1 cellular context compared by ENCODE assay signal in the genomic region with DNA sequence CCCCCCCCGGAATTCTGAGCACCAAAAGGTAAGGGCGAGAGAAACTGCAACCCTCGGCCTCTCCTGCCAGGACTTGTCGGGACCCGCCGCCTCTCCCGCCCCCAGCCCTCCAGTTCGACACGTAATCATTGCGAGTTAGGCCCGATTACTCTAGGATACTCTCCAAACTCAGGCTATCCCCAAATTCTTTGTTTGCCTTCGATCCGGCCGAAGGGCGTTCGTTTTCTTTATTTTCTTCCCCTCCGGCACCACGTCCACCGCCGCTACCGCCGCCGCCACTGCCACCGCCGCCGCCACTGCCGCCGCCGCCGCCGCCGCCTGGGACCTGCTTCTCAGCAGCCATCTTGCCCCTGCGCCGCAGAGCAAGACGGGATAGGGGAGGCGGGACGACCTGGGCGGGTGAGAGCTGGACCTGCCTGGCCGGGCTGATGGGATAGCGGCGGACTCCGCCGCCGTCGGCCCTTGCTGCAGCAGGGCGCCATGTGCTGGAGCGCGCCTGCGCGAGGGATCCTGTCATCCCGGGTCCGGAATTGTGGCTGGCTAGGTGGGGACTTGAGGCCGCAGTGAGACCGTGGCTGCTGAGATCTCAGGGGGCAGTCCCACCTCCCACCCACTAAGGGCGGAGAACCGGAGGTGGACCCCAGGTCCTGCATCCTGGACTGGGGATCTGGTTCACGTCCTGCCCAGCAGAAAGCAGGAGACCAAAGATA.
TF ChIP-seq lines count a peak whose summit lies in the region.

A gene (minus strand): TSS at position 369 of the 710 bp plus-strand sequence. CDS start 26 bp downstream, at position 343.

TF ChIP-seq in WTC11, 78 proteins besides CTCF, POLR2A, EP300 and RAD21 (continued from another document and continues in another):
- TF ChIP-seq, protein P1, sequence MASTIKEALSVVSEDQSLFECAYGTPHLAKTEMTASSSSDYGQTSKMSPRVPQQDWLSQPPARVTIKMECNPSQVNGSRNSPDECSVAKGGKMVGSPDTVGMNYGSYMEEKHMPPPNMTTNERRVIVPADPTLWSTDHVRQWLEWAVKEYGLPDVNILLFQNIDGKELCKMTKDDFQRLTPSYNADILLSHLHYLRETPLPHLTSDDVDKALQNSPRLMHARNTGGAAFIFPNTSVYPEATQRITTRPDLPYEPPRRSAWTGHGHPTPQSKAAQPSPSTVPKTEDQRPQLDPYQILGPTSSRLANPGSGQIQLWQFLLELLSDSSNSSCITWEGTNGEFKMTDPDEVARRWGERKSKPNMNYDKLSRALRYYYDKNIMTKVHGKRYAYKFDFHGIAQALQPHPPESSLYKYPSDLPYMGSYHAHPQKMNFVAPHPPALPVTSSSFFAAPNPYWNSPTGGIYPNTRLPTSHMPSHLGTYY (CRISPR knock-in tag; IDR thresholded peaks at IDR 0.05), result no peak
- TF ChIP-seq ZNF232 (CRISPR knock-in tag; IDR thresholded peaks at IDR 0.05) (peak; percentile 96), NFE2L1 (CRISPR knock-in tag; IDR thresholded peaks at IDR 0.05) (no peak), TEAD1 (CRISPR knock-in tag; IDR thresholded peaks at IDR 0.05) (peak; percentile 94), EMX1 (CRISPR knock-in tag; IDR thresholded peaks at IDR 0.05) (no peak), NFATC4 (CRISPR knock-in tag; IDR thresholded peaks at IDR 0.05) (no peak), FOXK1 (CRISPR knock-in tag; IDR thresholded peaks at IDR 0.05) (peak; percentile 82), OVOL2 (CRISPR knock-in tag; IDR thresholded peaks at IDR 0.05; ENCODE audit: borderline replicate concordance) (no peak), TCF7 (CRISPR knock-in tag; IDR thresholded peaks at IDR 0.05; ENCODE audit: low read depth) (peak; percentile 13; the same call in 1 of the 2 replicates), NR1H2 (CRISPR knock-in tag; IDR thresholded peaks at IDR 0.05) (no peak), RORB (CRISPR knock-in tag; IDR thresholded peaks at IDR 0.05) (no peak), KAT7 (CRISPR knock-in tag; IDR thresholded peaks at IDR 0.05; ENCODE audit: borderline replicate concordance) (no peak; the same call in 1 of the 2 replicates), TEAD4 (CRISPR knock-in tag; IDR thresholded peaks at IDR 0.05) (no peak)
- TF ChIP-seq, protein P2, sequence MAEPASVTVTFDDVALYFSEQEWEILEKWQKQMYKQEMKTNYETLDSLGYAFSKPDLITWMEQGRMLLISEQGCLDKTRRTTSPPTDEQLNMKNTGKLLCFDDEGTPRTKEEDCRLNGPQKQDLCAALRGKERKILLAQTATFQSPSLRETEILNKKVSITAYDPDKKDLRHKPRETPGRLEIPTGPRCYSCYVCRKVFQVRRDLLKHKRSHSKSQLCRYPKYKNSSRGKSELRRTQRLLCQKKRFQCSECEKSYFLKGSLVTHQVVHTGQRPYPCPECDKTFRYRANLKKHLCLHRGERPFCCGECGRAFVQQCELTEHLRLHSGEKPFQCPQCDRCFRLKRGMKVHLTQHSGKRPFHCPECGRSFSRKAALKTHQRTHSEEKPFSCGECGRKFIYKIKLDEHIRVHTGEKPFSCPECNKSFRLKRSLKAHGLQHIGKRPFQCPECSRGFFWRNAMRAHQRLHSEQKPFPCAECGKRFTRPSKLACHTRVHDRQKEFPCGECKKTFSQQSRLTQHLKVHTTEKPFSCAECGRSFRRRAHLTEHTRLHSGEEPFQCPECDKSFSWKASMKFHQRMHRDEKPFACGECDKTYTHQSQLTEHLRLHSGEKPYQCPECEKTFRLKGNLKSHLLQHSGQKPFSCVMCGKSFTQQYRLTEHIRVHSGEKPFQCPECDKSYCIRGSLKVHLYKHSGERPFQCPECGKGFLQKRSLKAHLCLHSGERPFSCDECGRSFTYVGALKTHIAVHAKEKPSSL (CRISPR knock-in tag; conservative IDR thresholded peaks at IDR 0.05), result no peak
- TF ChIP-seq, protein P3, sequence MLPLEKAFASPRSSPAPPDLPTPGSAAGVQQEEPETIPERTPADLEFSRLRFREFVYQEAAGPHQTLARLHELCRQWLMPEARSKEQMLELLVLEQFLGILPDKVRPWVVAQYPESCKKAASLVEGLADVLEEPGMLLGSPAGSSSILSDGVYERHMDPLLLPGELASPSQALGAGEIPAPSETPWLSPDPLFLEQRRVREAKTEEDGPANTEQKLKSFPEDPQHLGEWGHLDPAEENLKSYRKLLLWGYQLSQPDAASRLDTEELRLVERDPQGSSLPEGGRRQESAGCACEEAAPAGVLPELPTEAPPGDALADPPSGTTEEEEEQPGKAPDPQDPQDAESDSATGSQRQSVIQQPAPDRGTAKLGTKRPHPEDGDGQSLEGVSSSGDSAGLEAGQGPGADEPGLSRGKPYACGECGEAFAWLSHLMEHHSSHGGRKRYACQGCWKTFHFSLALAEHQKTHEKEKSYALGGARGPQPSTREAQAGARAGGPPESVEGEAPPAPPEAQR (CRISPR knock-in tag; IDR thresholded peaks at IDR 0.05), result no peak
- TF ChIP-seq, protein P4, sequence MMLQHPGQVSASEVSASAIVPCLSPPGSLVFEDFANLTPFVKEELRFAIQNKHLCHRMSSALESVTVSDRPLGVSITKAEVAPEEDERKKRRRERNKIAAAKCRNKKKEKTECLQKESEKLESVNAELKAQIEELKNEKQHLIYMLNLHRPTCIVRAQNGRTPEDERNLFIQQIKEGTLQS (CRISPR knock-in tag; conservative IDR thresholded peaks at IDR 0.05), result no peak
- TF ChIP-seq, protein P5, sequence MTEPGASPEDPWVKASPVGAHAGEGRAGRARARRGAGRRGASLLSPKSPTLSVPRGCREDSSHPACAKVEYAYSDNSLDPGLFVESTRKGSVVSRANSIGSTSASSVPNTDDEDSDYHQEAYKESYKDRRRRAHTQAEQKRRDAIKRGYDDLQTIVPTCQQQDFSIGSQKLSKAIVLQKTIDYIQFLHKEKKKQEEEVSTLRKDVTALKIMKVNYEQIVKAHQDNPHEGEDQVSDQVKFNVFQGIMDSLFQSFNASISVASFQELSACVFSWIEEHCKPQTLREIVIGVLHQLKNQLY (CRISPR knock-in tag; IDR thresholded peaks at IDR 0.05), result no peak
- TF ChIP-seq, protein P6, sequence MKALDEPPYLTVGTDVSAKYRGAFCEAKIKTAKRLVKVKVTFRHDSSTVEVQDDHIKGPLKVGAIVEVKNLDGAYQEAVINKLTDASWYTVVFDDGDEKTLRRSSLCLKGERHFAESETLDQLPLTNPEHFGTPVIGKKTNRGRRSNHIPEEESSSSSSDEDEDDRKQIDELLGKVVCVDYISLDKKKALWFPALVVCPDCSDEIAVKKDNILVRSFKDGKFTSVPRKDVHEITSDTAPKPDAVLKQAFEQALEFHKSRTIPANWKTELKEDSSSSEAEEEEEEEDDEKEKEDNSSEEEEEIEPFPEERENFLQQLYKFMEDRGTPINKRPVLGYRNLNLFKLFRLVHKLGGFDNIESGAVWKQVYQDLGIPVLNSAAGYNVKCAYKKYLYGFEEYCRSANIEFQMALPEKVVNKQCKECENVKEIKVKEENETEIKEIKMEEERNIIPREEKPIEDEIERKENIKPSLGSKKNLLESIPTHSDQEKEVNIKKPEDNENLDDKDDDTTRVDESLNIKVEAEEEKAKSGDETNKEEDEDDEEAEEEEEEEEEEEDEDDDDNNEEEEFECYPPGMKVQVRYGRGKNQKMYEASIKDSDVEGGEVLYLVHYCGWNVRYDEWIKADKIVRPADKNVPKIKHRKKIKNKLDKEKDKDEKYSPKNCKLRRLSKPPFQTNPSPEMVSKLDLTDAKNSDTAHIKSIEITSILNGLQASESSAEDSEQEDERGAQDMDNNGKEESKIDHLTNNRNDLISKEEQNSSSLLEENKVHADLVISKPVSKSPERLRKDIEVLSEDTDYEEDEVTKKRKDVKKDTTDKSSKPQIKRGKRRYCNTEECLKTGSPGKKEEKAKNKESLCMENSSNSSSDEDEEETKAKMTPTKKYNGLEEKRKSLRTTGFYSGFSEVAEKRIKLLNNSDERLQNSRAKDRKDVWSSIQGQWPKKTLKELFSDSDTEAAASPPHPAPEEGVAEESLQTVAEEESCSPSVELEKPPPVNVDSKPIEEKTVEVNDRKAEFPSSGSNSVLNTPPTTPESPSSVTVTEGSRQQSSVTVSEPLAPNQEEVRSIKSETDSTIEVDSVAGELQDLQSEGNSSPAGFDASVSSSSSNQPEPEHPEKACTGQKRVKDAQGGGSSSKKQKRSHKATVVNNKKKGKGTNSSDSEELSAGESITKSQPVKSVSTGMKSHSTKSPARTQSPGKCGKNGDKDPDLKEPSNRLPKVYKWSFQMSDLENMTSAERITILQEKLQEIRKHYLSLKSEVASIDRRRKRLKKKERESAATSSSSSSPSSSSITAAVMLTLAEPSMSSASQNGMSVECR (CRISPR knock-in tag; IDR thresholded peaks at IDR 0.05; ENCODE audit: borderline replicate concordance), result 0 out of 2 replicates have a peak, but pooled peaks have one; percentile 3
- TF ChIP-seq, protein P7, sequence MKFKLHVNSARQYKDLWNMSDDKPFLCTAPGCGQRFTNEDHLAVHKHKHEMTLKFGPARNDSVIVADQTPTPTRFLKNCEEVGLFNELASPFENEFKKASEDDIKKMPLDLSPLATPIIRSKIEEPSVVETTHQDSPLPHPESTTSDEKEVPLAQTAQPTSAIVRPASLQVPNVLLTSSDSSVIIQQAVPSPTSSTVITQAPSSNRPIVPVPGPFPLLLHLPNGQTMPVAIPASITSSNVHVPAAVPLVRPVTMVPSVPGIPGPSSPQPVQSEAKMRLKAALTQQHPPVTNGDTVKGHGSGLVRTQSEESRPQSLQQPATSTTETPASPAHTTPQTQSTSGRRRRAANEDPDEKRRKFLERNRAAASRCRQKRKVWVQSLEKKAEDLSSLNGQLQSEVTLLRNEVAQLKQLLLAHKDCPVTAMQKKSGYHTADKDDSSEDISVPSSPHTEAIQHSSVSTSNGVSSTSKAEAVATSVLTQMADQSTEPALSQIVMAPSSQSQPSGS (CRISPR knock-in tag; IDR thresholded peaks at IDR 0.05; ENCODE audit: borderline replicate concordance, low read depth), result no peak
- TF ChIP-seq, protein P8, sequence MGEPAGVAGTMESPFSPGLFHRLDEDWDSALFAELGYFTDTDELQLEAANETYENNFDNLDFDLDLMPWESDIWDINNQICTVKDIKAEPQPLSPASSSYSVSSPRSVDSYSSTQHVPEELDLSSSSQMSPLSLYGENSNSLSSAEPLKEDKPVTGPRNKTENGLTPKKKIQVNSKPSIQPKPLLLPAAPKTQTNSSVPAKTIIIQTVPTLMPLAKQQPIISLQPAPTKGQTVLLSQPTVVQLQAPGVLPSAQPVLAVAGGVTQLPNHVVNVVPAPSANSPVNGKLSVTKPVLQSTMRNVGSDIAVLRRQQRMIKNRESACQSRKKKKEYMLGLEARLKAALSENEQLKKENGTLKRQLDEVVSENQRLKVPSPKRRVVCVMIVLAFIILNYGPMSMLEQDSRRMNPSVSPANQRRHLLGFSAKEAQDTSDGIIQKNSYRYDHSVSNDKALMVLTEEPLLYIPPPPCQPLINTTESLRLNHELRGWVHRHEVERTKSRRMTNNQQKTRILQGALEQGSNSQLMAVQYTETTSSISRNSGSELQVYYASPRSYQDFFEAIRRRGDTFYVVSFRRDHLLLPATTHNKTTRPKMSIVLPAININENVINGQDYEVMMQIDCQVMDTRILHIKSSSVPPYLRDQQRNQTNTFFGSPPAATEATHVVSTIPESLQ (CRISPR knock-in tag; IDR thresholded peaks at IDR 0.05), result no peak
- TF ChIP-seq, protein P9, sequence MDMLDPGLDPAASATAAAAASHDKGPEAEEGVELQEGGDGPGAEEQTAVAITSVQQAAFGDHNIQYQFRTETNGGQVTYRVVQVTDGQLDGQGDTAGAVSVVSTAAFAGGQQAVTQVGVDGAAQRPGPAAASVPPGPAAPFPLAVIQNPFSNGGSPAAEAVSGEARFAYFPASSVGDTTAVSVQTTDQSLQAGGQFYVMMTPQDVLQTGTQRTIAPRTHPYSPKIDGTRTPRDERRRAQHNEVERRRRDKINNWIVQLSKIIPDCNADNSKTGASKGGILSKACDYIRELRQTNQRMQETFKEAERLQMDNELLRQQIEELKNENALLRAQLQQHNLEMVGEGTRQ (CRISPR knock-in tag; IDR thresholded peaks at IDR 0.05), result peak; percentile 58; the same call in 1 of the 2 replicates
- TF ChIP-seq, protein P10, sequence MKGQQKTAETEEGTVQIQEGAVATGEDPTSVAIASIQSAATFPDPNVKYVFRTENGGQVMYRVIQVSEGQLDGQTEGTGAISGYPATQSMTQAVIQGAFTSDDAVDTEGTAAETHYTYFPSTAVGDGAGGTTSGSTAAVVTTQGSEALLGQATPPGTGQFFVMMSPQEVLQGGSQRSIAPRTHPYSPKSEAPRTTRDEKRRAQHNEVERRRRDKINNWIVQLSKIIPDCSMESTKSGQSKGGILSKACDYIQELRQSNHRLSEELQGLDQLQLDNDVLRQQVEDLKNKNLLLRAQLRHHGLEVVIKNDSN (CRISPR knock-in tag; IDR thresholded peaks at IDR 0.05), result no peak; the same call in 1 of the 2 replicates
- TF ChIP-seq, protein P11, sequence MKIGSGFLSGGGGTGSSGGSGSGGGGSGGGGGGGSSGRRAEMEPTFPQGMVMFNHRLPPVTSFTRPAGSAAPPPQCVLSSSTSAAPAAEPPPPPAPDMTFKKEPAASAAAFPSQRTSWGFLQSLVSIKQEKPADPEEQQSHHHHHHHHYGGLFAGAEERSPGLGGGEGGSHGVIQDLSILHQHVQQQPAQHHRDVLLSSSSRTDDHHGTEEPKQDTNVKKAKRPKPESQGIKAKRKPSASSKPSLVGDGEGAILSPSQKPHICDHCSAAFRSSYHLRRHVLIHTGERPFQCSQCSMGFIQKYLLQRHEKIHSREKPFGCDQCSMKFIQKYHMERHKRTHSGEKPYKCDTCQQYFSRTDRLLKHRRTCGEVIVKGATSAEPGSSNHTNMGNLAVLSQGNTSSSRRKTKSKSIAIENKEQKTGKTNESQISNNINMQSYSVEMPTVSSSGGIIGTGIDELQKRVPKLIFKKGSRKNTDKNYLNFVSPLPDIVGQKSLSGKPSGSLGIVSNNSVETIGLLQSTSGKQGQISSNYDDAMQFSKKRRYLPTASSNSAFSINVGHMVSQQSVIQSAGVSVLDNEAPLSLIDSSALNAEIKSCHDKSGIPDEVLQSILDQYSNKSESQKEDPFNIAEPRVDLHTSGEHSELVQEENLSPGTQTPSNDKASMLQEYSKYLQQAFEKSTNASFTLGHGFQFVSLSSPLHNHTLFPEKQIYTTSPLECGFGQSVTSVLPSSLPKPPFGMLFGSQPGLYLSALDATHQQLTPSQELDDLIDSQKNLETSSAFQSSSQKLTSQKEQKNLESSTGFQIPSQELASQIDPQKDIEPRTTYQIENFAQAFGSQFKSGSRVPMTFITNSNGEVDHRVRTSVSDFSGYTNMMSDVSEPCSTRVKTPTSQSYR (CRISPR knock-in tag; IDR thresholded peaks at IDR 0.05), result no peak
- TF ChIP-seq, protein P12, sequence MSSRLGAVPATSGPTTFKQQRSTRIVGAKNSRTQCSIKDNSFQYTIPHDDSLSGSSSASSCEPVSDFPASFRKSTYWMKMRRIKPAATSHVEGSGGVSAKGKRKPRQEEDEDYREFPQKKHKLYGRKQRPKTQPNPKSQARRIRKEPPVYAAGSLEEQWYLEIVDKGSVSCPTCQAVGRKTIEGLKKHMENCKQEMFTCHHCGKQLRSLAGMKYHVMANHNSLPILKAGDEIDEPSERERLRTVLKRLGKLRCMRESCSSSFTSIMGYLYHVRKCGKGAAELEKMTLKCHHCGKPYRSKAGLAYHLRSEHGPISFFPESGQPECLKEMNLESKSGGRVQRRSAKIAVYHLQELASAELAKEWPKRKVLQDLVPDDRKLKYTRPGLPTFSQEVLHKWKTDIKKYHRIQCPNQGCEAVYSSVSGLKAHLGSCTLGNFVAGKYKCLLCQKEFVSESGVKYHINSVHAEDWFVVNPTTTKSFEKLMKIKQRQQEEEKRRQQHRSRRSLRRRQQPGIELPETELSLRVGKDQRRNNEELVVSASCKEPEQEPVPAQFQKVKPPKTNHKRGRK (CRISPR knock-in tag; IDR thresholded peaks at IDR 0.05; ENCODE audit: borderline replicate concordance), result no peak
- TF ChIP-seq, protein P13, sequence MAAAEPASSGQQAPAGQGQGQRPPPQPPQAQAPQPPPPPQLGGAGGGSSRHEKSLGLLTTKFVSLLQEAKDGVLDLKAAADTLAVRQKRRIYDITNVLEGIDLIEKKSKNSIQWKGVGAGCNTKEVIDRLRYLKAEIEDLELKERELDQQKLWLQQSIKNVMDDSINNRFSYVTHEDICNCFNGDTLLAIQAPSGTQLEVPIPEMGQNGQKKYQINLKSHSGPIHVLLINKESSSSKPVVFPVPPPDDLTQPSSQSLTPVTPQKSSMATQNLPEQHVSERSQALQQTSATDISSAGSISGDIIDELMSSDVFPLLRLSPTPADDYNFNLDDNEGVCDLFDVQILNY (CRISPR knock-in tag; IDR thresholded peaks at IDR 0.05), result peak; percentile 87; the same call in 1 of the 2 replicates
